Comparison of ENCODE assay signal across 20 cellular contexts in the genomic region with DNA sequence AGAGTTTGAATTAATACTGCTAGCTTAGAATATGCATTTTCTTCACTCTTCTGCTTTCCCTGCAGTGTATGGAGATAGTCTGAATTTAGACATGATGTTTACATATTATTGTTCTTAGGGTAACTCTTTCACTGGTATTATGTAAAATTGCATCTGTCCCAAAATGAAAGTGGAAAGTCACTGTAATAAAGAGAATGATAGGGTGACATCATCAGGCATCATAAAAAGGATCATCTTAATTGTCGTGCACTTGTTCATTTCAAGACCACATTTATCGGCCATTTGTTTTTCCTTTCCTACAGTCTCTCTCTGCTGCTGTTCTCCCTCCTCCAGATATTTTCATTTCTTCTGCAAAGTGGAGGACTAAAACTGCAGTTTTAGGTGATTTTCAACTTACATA.
DNase-seq lines count a peak whose midpoint lies in the region; ATAC-seq lines count a peak whose summit lies in the region.
"Had no signal": no experiment of that assay in that cellular context is flagged by ENCODE, and none has a peak within 500 bp of the region (broad histone marks: within the 10 kb centered on the region; RNA-seq: fewer than 3 reads in every experiment).

No MANE protein-coding gene starts in this region.

- H3K4me3 ChIP-seq in CD8-positive, alpha-beta memory T cell (ENCODE audit: low read length): no peak overlapping the region
- H3K4me3 ChIP-seq: BLaER1 treated with 17β-estradiol and CSF1 and Interleukin-3, amounts not matched to agents 10 nM and 100 nM; Peyer's patch had no signal

- no peak for ATAC-seq in stimulated activated naive CD8-positive, alpha-beta T cell treated with anti-CD3 and anti-CD28 coated beads, Interleukin-15, Interleukin-2, amounts not matched to agents 100 U/mL and 50 U/mL, for 24 hours
- ATAC-seq in stimulated activated naive CD8-positive, alpha-beta T cell treated with anti-CD3 and anti-CD28 coated beads, Interleukin-15, amount 100 ng/mL, for 72 hours: peak; percentile 59
- ATAC-seq: Right ventricle myocardium inferior had no signal

- peaks cover 39% of the 10 kb centered on the region for H3K4me1 Mint-ChIP-seq in activated CD4-positive, alpha-beta memory T cell treated with anti-CD3 and anti-CD28 coated beads for 36 hours (ENCODE audit: low read depth)
- peaks cover 28% of the 10 kb centered on the region for H3K4me1 Mint-ChIP-seq in activated CD4-positive, alpha-beta memory T cell treated with anti-CD3 and anti-CD28 coated beads, Interleukin-2, amount 10 ng/mL, durations not matched to agents 7 days and 5 days
- peaks cover 40% of the 10 kb centered on the region for H3K4me1 Mint-ChIP-seq in stimulated activated naive CD8-positive, alpha-beta T cell treated with anti-CD3 and anti-CD28 coated beads, Interleukin-15, Interleukin-2, amounts not matched to agents 100 ng/mL and 50 ng/mL, for 24 hours (ENCODE audit: low read depth)
- peaks cover 17% of the 10 kb centered on the region for H3K4me1 Mint-ChIP-seq in activated naive CD8-positive, alpha-beta T cell (ENCODE audit: low read depth)
- H3K4me1 Mint-ChIP-seq in stimulated activated naive CD8-positive, alpha-beta T cell treated with anti-CD3 and anti-CD28 coated beads, Interleukin-15, amount 100 ng/mL, for 72 hours: peaks cover 38% of the 10 kb centered on the region
- peaks cover 15 to 31% (median 30%) of the 10 kb centered on the region in 3 donors for H3K4me1 Mint-ChIP-seq in CD8-positive, alpha-beta memory T cell

- H3K36me3 ChIP-seq in CD8-positive, alpha-beta memory T cell (ENCODE audit: insufficient read depth, low read length): no peaks in the 10 kb centered on the region
- H3K36me3 ChIP-seq: BLaER1 treated with 17β-estradiol and CSF1 and Interleukin-3, amounts not matched to agents 10 nM and 100 nM; Peyer's patch had no signal

- peak overlapping the region; percentile 25 for H3K27ac Mint-ChIP-seq in activated CD4-positive, alpha-beta memory T cell treated with anti-CD3 and anti-CD28 coated beads for 36 hours
- no peak overlapping the region for H3K27ac Mint-ChIP-seq in activated CD4-positive, alpha-beta memory T cell treated with anti-CD3 and anti-CD28 coated beads, Interleukin-2, amount 10 ng/mL, durations not matched to agents 7 days and 5 days
- H3K27ac Mint-ChIP-seq in stimulated activated naive CD8-positive, alpha-beta T cell treated with anti-CD3 and anti-CD28 coated beads, Interleukin-15, Interleukin-2, amounts not matched to agents 100 ng/mL and 50 ng/mL, for 24 hours: no peak overlapping the region
- H3K27ac Mint-ChIP-seq in activated naive CD8-positive, alpha-beta T cell: peak overlapping the region; percentile 16
- H3K27ac Mint-ChIP-seq in stimulated activated naive CD8-positive, alpha-beta T cell treated with anti-CD3 and anti-CD28 coated beads, Interleukin-15, amount 100 ng/mL, for 72 hours: peak overlapping the region; percentile 59 to 93
- no peak overlapping the region for H3K27ac Mint-ChIP-seq in CD8-positive, alpha-beta memory T cell

- POLR2A ChIA-PET in activated CD4-positive, alpha-beta memory T cell treated with anti-CD3 and anti-CD28 coated beads for 36 hours (lab: Charles Lee): interaction anchor here (0.8 kb wide), 1 partner anchor 23 kb away, joined by 3 read pairs; no protein-coding TSS in a partner anchor
- POLR2A ChIA-PET in activated CD4-positive, alpha-beta memory T cell treated with anti-CD3 and anti-CD28 coated beads, Interleukin-2, amount 10 ng/mL, durations not matched to agents 7 days and 5 days (lab: Charles Lee): interaction anchor here (4.9 kb wide), 1 partner anchor 12 kb away, joined by 23 read pairs; no protein-coding TSS in a partner anchor
- POLR2A ChIA-PET in CD8-positive, alpha-beta memory T cell (lab: Charles Lee): no interaction called here

- H3K36me3 Mint-ChIP-seq in activated CD4-positive, alpha-beta memory T cell treated with anti-CD3 and anti-CD28 coated beads for 36 hours: no peaks in the 10 kb centered on the region
- H3K36me3 Mint-ChIP-seq in activated CD4-positive, alpha-beta memory T cell treated with anti-CD3 and anti-CD28 coated beads, Interleukin-2, amount 10 ng/mL, durations not matched to agents 7 days and 5 days (ENCODE audit: low read depth): no peaks in the 10 kb centered on the region
- H3K36me3 Mint-ChIP-seq in stimulated activated naive CD8-positive, alpha-beta T cell treated with anti-CD3 and anti-CD28 coated beads, Interleukin-15, Interleukin-2, amounts not matched to agents 100 ng/mL and 50 ng/mL, for 24 hours (ENCODE audit: low read depth): no peaks in the 10 kb centered on the region
- H3K36me3 Mint-ChIP-seq in activated naive CD8-positive, alpha-beta T cell: no peaks in the 10 kb centered on the region
- no peaks in the 10 kb centered on the region for H3K36me3 Mint-ChIP-seq in CD8-positive, alpha-beta memory T cell

- DNase-seq in activated CD4-positive, alpha-beta memory T cell treated with anti-CD3 and anti-CD28 coated beads for 36 hours: no peak
- DNase-seq in activated CD4-positive, alpha-beta memory T cell treated with anti-CD3 and anti-CD28 coated beads, Interleukin-2, amount 10 ng/mL, durations not matched to agents 7 days and 5 days: no peak
- DNase-seq in stimulated activated naive CD8-positive, alpha-beta T cell treated with anti-CD3 and anti-CD28 coated beads, Interleukin-15, Interleukin-2, amounts not matched to agents 100 U/mL and 50 U/mL, for 24 hours: no peak
- no peak for DNase-seq in stimulated activated naive CD8-positive, alpha-beta T cell treated with anti-CD3 and anti-CD28 coated beads, Interleukin-15, amount 100 ng/mL, for 72 hours
- no peak for DNase-seq in iPS-NIHi11 (ENCODE audit: low spot score)
- DNase-seq in CD8-positive, alpha-beta memory T cell: no peak
- DNase-seq: DND-41, GOT3, IMR-90, Kasumi-1, NCI-H1105 treated with DMSO at 0.1 percent for 48 hours, NCI-H1694 treated with DMSO at 0.1 percent for 48 hours, NCI-H2107, NCI-H2227 treated with DMSO at 0.1 percent for 48 hours, NCI-H524, Peyer's patch had no signal

- H3K27me3 Mint-ChIP-seq in activated CD4-positive, alpha-beta memory T cell treated with anti-CD3 and anti-CD28 coated beads for 36 hours: peaks cover 20% of the 10 kb centered on the region
- H3K27me3 Mint-ChIP-seq in activated CD4-positive, alpha-beta memory T cell treated with anti-CD3 and anti-CD28 coated beads, Interleukin-2, amount 10 ng/mL, durations not matched to agents 7 days and 5 days: peaks cover 26% of the 10 kb centered on the region
- H3K27me3 Mint-ChIP-seq in stimulated activated naive CD8-positive, alpha-beta T cell treated with anti-CD3 and anti-CD28 coated beads, Interleukin-15, Interleukin-2, amounts not matched to agents 100 ng/mL and 50 ng/mL, for 24 hours: peaks cover 6% of the 10 kb centered on the region
- H3K27me3 Mint-ChIP-seq in activated naive CD8-positive, alpha-beta T cell: peaks cover 9% of the 10 kb centered on the region
- H3K27me3 Mint-ChIP-seq in stimulated activated naive CD8-positive, alpha-beta T cell treated with anti-CD3 and anti-CD28 coated beads, Interleukin-15, amount 100 ng/mL, for 72 hours: peaks cover 31% of the 10 kb centered on the region
- peaks cover 4 to 5% of the 10 kb centered on the region in 2 donors for H3K27me3 Mint-ChIP-seq in CD8-positive, alpha-beta memory T cell

- CTCF ChIA-PET in activated CD4-positive, alpha-beta memory T cell treated with anti-CD3 and anti-CD28 coated beads for 36 hours (lab: Charles Lee): interaction anchor here (1.2 to 1.4 kb wide), 2 partner anchors 11 to 23 kb away, joined by 3 to 5 read pairs; no protein-coding TSS in a partner anchor
- CTCF ChIA-PET in activated CD4-positive, alpha-beta memory T cell treated with anti-CD3 and anti-CD28 coated beads, Interleukin-2, amount 10 ng/mL, durations not matched to agents 7 days and 5 days (lab: Charles Lee): no interaction called here
- CTCF ChIA-PET in CD8-positive, alpha-beta memory T cell (lab: Charles Lee): no interaction called here

- intact Hi-C loops in activated CD4-positive, alpha-beta memory T cell treated with anti-CD3 and anti-CD28 coated beads for 36 hours (cut with micrococcal nuclease): loop anchor here (2.0 to 10.0 kb wide), 5 partner anchors 156 to 1247 kb away; no protein-coding TSS in a partner anchor

- no peaks in the 10 kb centered on the region for H3K9me3 Mint-ChIP-seq in activated CD4-positive, alpha-beta memory T cell treated with anti-CD3 and anti-CD28 coated beads for 36 hours
- H3K9me3 Mint-ChIP-seq in activated CD4-positive, alpha-beta memory T cell treated with anti-CD3 and anti-CD28 coated beads, Interleukin-2, amount 10 ng/mL, durations not matched to agents 7 days and 5 days: no peaks in the 10 kb centered on the region
- H3K9me3 Mint-ChIP-seq in stimulated activated naive CD8-positive, alpha-beta T cell treated with anti-CD3 and anti-CD28 coated beads, Interleukin-15, Interleukin-2, amounts not matched to agents 100 ng/mL and 50 ng/mL, for 24 hours: no peaks in the 10 kb centered on the region
- no peaks in the 10 kb centered on the region for H3K9me3 Mint-ChIP-seq in activated naive CD8-positive, alpha-beta T cell (ENCODE audit: low read depth)
- H3K9me3 Mint-ChIP-seq in stimulated activated naive CD8-positive, alpha-beta T cell treated with anti-CD3 and anti-CD28 coated beads, Interleukin-15, amount 100 ng/mL, for 72 hours: no peaks in the 10 kb centered on the region
- H3K9me3 Mint-ChIP-seq in CD8-positive, alpha-beta memory T cell: no peaks in the 10 kb centered on the region

- no peaks in the 10 kb centered on the region for H3K27me3 ChIP-seq in CD8-positive, alpha-beta memory T cell (ENCODE audit: insufficient read depth, low read length, poor library complexity, severe bottlenecking)
- H3K27me3 ChIP-seq: BLaER1 treated with 17β-estradiol and CSF1 and Interleukin-3, amounts not matched to agents 10 nM and 100 nM; Peyer's patch had no signal

- H3K4me1 ChIP-seq in CD8-positive, alpha-beta memory T cell (ENCODE audit: insufficient read depth, low read length): no peaks in the 10 kb centered on the region
- H3K4me1 ChIP-seq: Peyer's patch had no signal

- H3K27ac ChIP-seq in CD8-positive, alpha-beta memory T cell (ENCODE audit: low read depth, low read length): no peak overlapping the region
- H3K27ac ChIP-seq: BLaER1 treated with 17β-estradiol and CSF1 and Interleukin-3, amounts not matched to agents 10 nM and 100 nM; Peyer's patch had no signal

- no peaks in the 10 kb centered on the region for H3K9me3 ChIP-seq in CD8-positive, alpha-beta memory T cell (ENCODE audit: low read length)
- H3K9me3 ChIP-seq: BLaER1 treated with 17β-estradiol and CSF1 and Interleukin-3, amounts not matched to agents 10 nM and 100 nM; Peyer's patch had no signal

- peak overlapping the region; percentile 24 for H3K4me3 Mint-ChIP-seq in activated CD4-positive, alpha-beta memory T cell treated with anti-CD3 and anti-CD28 coated beads for 36 hours
- H3K4me3 Mint-ChIP-seq in activated CD4-positive, alpha-beta memory T cell treated with anti-CD3 and anti-CD28 coated beads, Interleukin-2, amount 10 ng/mL, durations not matched to agents 7 days and 5 days: no peak overlapping the region
- peak overlapping the region; percentile 11 for H3K4me3 Mint-ChIP-seq in stimulated activated naive CD8-positive, alpha-beta T cell treated with anti-CD3 and anti-CD28 coated beads, Interleukin-15, Interleukin-2, amounts not matched to agents 100 ng/mL and 50 ng/mL, for 24 hours
- peak overlapping the region; percentile 7 for H3K4me3 Mint-ChIP-seq in activated naive CD8-positive, alpha-beta T cell
- H3K4me3 Mint-ChIP-seq in stimulated activated naive CD8-positive, alpha-beta T cell treated with anti-CD3 and anti-CD28 coated beads, Interleukin-15, amount 100 ng/mL, for 72 hours: peak overlapping the region; percentile 59 to 75
- peak overlapping the region in 2 of 7 donors; percentile 12 to 33 for H3K4me3 Mint-ChIP-seq in CD8-positive, alpha-beta memory T cell

Comparison
In these comparisons a context has a peak if more than half of its experiments do, and no peak if none do; other contexts are left out.
1. H3K27ac Mint-ChIP-seq: peak in activated CD4-positive, alpha-beta memory T cell treated with anti-CD3 and anti-CD28 coated beads for 36 hours (single experiment), activated naive CD8-positive, alpha-beta T cell (single experiment) and stimulated activated naive CD8-positive, alpha-beta T cell treated with anti-CD3 and anti-CD28 coated beads, Interleukin-15, amount 100 ng/mL, for 72 hours (2 of 2); none in activated CD4-positive, alpha-beta memory T cell treated with anti-CD3 and anti-CD28 coated beads, Interleukin-2, amount 10 ng/mL, durations not matched to agents 7 days and 5 days (single experiment), stimulated activated naive CD8-positive, alpha-beta T cell treated with anti-CD3 and anti-CD28 coated beads, Interleukin-15, Interleukin-2, amounts not matched to agents 100 ng/mL and 50 ng/mL, for 24 hours (single experiment) and CD8-positive, alpha-beta memory T cell (0 of 8).